Comparison of ENCODE assay signal across 22 cellular contexts in genomic region chr2:75592888-75593287, GRCh38. TPM values are rescaled to one million over a fixed set of nuclear protein-coding genes. Genes with fewer than 3 reads are reported as not detected.
"Had no signal": no experiment of that assay in that cellular context is flagged by ENCODE, and none has a peak within 500 bp of the region (broad histone marks: within the 10 kb centered on the region; RNA-seq: fewer than 3 reads in every experiment).

No MANE protein-coding gene starts in this region.

- H3K27ac ChIP-seq: coronary artery, gastroesophageal sphincter, heart left ventricle, right atrium auricular region had no signal

- H3K4me3 Mint-ChIP-seq: activated CD4-positive, alpha-beta T cell treated with anti-CD3 and anti-CD28 coated beads, Interleukin-2, amount 10 ng/mL, durations not matched to agents 7 days and 5 days; activated CD8-positive, alpha-beta T cell treated with anti-CD3 and anti-CD28 coated beads, Interleukin-2, amount 10 ng/mL, durations not matched to agents 7 days and 5 days; activated naive CD4-positive, alpha-beta T cell treated with anti-CD3 and anti-CD28 coated beads for 36 hours; activated T-cell treated with anti-CD3 and anti-CD28 coated beads, Interleukin-2, amount 50 U/mL, for 24 hours; brain; central memory CD8-positive, alpha-beta T cell; immature natural killer cell; naive B cell; neural crest cell; stimulated activated naive CD8-positive, alpha-beta T cell treated with anti-CD3 and anti-CD28 coated beads, Interleukin-15, amount 100 ng/mL, for 72 hours; T-helper 1 cell treated with Interleukin-12 subunit alpha and Interleukin-12 subunit beta and Interleukin-4 antibody, amounts not matched to agents 30 μg/mL and 1 μg/mL, for 36 hours; type B pancreatic cell had no signal

- H3K4me1 ChIP-seq: gastroesophageal sphincter, heart left ventricle, right atrium auricular region had no signal

- H3K4me1 Mint-ChIP-seq: activated CD4-positive, alpha-beta T cell treated with anti-CD3 and anti-CD28 coated beads, Interleukin-2, amount 10 ng/mL, durations not matched to agents 7 days and 5 days; central memory CD8-positive, alpha-beta T cell; immature natural killer cell; naive B cell; stimulated activated naive CD8-positive, alpha-beta T cell treated with anti-CD3 and anti-CD28 coated beads, Interleukin-15, amount 100 ng/mL, for 72 hours had no signal

- H3K36me3 ChIP-seq: gastroesophageal sphincter, heart left ventricle, right atrium auricular region had no signal

- H3K27me3 ChIP-seq: gastroesophageal sphincter, heart left ventricle, right atrium auricular region had no signal

- H3K4me3 ChIP-seq: coronary artery, gastroesophageal sphincter, heart left ventricle, mucosa of descending colon, right atrium auricular region had no signal

- DNase-seq: activated CD4-positive, alpha-beta T cell treated with anti-CD3 and anti-CD28 coated beads, Interleukin-2, amount 10 ng/mL, durations not matched to agents 7 days and 5 days; activated CD8-positive, alpha-beta T cell treated with anti-CD3 and anti-CD28 coated beads, Interleukin-2, amount 10 ng/mL, durations not matched to agents 7 days and 5 days; activated naive CD4-positive, alpha-beta T cell treated with anti-CD3 and anti-CD28 coated beads for 36 hours; activated T-cell treated with anti-CD3 and anti-CD28 coated beads, Interleukin-2, amount 50 U/mL, for 24 hours; heart left ventricle; immature natural killer cell; mesenchymal stem cell; mucosa of descending colon; naive B cell; stimulated activated CD4-positive, alpha-beta T cell treated with anti-CD3 and anti-CD28 coated beads, Interleukin-2, amount 100 ng/mL, for 48 hours; stimulated activated naive CD8-positive, alpha-beta T cell treated with anti-CD3 and anti-CD28 coated beads, Interleukin-15, amount 100 ng/mL, for 72 hours had no signal

- H3K36me3 Mint-ChIP-seq: brain, immature natural killer cell, naive B cell, type B pancreatic cell had no signal

- H3K9me3 ChIP-seq: gastroesophageal sphincter, heart left ventricle, mucosa of descending colon, right atrium auricular region had no signal

- H3K27ac Mint-ChIP-seq: activated CD4-positive, alpha-beta T cell treated with anti-CD3 and anti-CD28 coated beads, Interleukin-2, amount 10 ng/mL, durations not matched to agents 7 days and 5 days; activated CD8-positive, alpha-beta T cell treated with anti-CD3 and anti-CD28 coated beads, Interleukin-2, amount 10 ng/mL, durations not matched to agents 7 days and 5 days; activated naive CD4-positive, alpha-beta T cell treated with anti-CD3 and anti-CD28 coated beads for 36 hours; activated T-cell treated with anti-CD3 and anti-CD28 coated beads, Interleukin-2, amount 50 U/mL, for 24 hours; activated T-helper 2 cell treated with anti-CD3 and anti-CD28 coated beads, Interferon-gamma antibody, Interleukin-2, Interleukin-4, amounts not matched to agents 10 μg/mL and 5 μg/mL and 100 μg/mL, durations not matched to agents 14 hours and 24 hours and 36 hours; brain; immature natural killer cell; naive B cell; progenitor cell of endocrine pancreas; stimulated activated naive CD8-positive, alpha-beta T cell treated with anti-CD3 and anti-CD28 coated beads, Interleukin-15, amount 100 ng/mL, for 72 hours; T-helper 1 cell treated with Interleukin-12 subunit alpha and Interleukin-12 subunit beta and Interleukin-4 antibody, amounts not matched to agents 30 μg/mL and 1 μg/mL, for 36 hours; type B pancreatic cell had no signal

- H3K27me3 Mint-ChIP-seq: progenitor cell of endocrine pancreas; stimulated activated naive CD8-positive, alpha-beta T cell treated with anti-CD3 and anti-CD28 coated beads, Interleukin-15, amount 100 ng/mL, for 72 hours; type B pancreatic cell had no signal

- H3K9me3 Mint-ChIP-seq: activated CD4-positive, alpha-beta T cell treated with anti-CD3 and anti-CD28 coated beads, Interleukin-2, amount 10 ng/mL, durations not matched to agents 7 days and 5 days; activated T-cell treated with anti-CD3 and anti-CD28 coated beads, Interleukin-2, amount 50 U/mL, for 24 hours; activated T-helper 2 cell treated with anti-CD3 and anti-CD28 coated beads, Interferon-gamma antibody, Interleukin-2, Interleukin-4, amounts not matched to agents 10 μg/mL and 5 μg/mL and 100 μg/mL, durations not matched to agents 14 hours and 24 hours and 36 hours; central memory CD8-positive, alpha-beta T cell; neural crest cell; stimulated activated naive CD8-positive, alpha-beta T cell treated with anti-CD3 and anti-CD28 coated beads, Interleukin-15, amount 100 ng/mL, for 72 hours; T-helper 1 cell treated with Interleukin-12 subunit alpha and Interleukin-12 subunit beta and Interleukin-4 antibody, amounts not matched to agents 30 μg/mL and 1 μg/mL, for 36 hours; type B pancreatic cell had no signal

- ATAC-seq: activated CD4-positive, CD25-positive, alpha-beta regulatory T cell treated with anti-CD3 and anti-CD28 coated beads, Interleukin-2, amount 50 U/mL, for 24 hours; activated CD8-positive, alpha-beta T cell treated with anti-CD3 and anti-CD28 coated beads, Interleukin-2, amount 10 ng/mL, durations not matched to agents 7 days and 5 days; gastroesophageal sphincter; heart left ventricle; mucosa of descending colon; stimulated activated naive CD8-positive, alpha-beta T cell treated with anti-CD3 and anti-CD28 coated beads, Interleukin-15, amount 100 ng/mL, for 72 hours had no signal

RNA-seq across cellular contexts. Expression of gene EVA1A, which starts 32.1 kb away (rescaled TPM):
- total RNA-seq: activated CD8-positive, alpha-beta T cell treated with anti-CD3 and anti-CD28 coated beads, Interleukin-2, amount 10 ng/mL, durations not matched to agents 7 days and 5 days; activated naive CD4-positive, alpha-beta T cell treated with anti-CD3 and anti-CD28 coated beads for 36 hours; activated T-helper 2 cell treated with anti-CD3 and anti-CD28 coated beads, Interferon-gamma antibody, Interleukin-2, Interleukin-4, amounts not matched to agents 10 μg/mL and 5 μg/mL and 100 μg/mL, durations not matched to agents 14 hours and 24 hours and 36 hours had no signal
- polyA plus RNA-seq: immature natural killer cell had no signal
